In genomic region chr1:222828939-222829338, GRCh38 we compare ENCODE assay signal across 2 cellular contexts.
TF ChIP-seq lines count a peak whose summit lies in the region.

No MANE protein-coding gene starts in this region.

TF ChIP-seq in liver, 16 proteins besides CTCF, POLR2A, EP300 and RAD21:
- TF ChIP-seq TAF1 (conservative IDR thresholded peaks at IDR 0.05) (no peak), MAX (IDR thresholded peaks at IDR 0.05) (no peak), REST (IDR thresholded peaks at IDR 0.05) (no peak), JUND (IDR thresholded peaks at IDR 0.05) (no peak), EGR1 (IDR thresholded peaks at IDR 0.05; ENCODE audit: low read depth in 2 of 2) (no peak), ATF3 (IDR thresholded peaks at IDR 0.05) (no peak), NR2F2 (IDR thresholded peaks at IDR 0.05) (no peak), SP1 (IDR thresholded peaks at IDR 0.05) (no peak), FOXA2 (IDR thresholded peaks at IDR 0.05) (no peak), HNF4A (conservative IDR thresholded peaks at IDR 0.05) (no peak), FOXA1 (IDR thresholded peaks at IDR 0.05) (no peak), HNF4G (IDR thresholded peaks at IDR 0.05) (no peak), GABPA (IDR thresholded peaks at IDR 0.05 in 1 of 2, conservative IDR thresholded peaks at IDR 0.05 in 1 of 2) (no peak)
TF ChIP-seq in liver: peak in this region for 0.

TF ChIP-seq in HepG2, 621 proteins besides CTCF, POLR2A, EP300 and RAD21:
- TF ChIP-seq HES4 (CRISPR knock-in tag; IDR thresholded peaks at IDR 0.05; ENCODE audit: borderline replicate concordance) (no peak), ZNF205 (CRISPR knock-in tag; IDR thresholded peaks at IDR 0.05) (no peak), ZNF878 (CRISPR knock-in tag; IDR thresholded peaks at IDR 0.05) (no peak), ARHGAP35 (CRISPR knock-in tag; IDR thresholded peaks at IDR 0.05; ENCODE audit: borderline replicate concordance) (no peak), ZIK1 (CRISPR knock-in tag; IDR thresholded peaks at IDR 0.05; ENCODE audit: borderline replicate concordance, low read depth) (no peak), ZNF207 (IDR thresholded peaks at IDR 0.05; ENCODE audit: borderline replicate concordance) (no peak), PPARG (CRISPR knock-in tag; conservative IDR thresholded peaks at IDR 0.05) (no peak), PHB2 (IDR thresholded peaks at IDR 0.05; ENCODE audit: partially characterized antibody) (no peak), ZBTB49 (CRISPR knock-in tag; IDR thresholded peaks at IDR 0.05; ENCODE audit: borderline replicate concordance) (no peak), HBP1 (CRISPR knock-in tag; IDR thresholded peaks at IDR 0.05; ENCODE audit: low read depth) (no peak), HMGA1 (CRISPR knock-in tag; conservative IDR thresholded peaks at IDR 0.05) (no peak), ZBTB10 (CRISPR knock-in tag; IDR thresholded peaks at IDR 0.05; ENCODE audit: borderline replicate concordance) (no peak), BORCS8-MEF2B (CRISPR knock-in tag; IDR thresholded peaks at IDR 0.05) (no peak)
